18 cellular contexts compared by ENCODE assay signal in genomic region chr12:131740626-131741025, GRCh38.
"Had no signal": no experiment of that assay in that cellular context is flagged by ENCODE, and none has a peak within 500 bp of the region (broad histone marks: within the 10 kb centered on the region; RNA-seq: fewer than 3 reads in every experiment).

No MANE protein-coding gene starts in this region.

- H3K9ac ChIP-seq: SK-N-SH had no signal

- DNase-seq: KBM-7, MV-4-11, NCI-H1048, NCI-H1105, NCI-H1417, NCI-H1436 treated with DMSO at 0.1 percent for 48 hours, NCI-H1694, NCI-H187 treated with DMSO at 0.1 percent for 48 hours, NCI-H2029 treated with DMSO at 0.1 percent for 48 hours, NCI-H2227 treated with DMSO at 0.1 percent for 48 hours, NCI-H446, NCI-H510A, NCI-H524 treated with DMSO at 0.1 percent for 48 hours, NCI-H69, NCI-H774, RPMI8226, SHP77, SK-N-SH had no signal

- H3K9me3 ChIP-seq: SK-N-SH had no signal

- H3K4me2 ChIP-seq: SK-N-SH had no signal
